1 cellular context compared by ENCODE assay signal in the genomic region with DNA sequence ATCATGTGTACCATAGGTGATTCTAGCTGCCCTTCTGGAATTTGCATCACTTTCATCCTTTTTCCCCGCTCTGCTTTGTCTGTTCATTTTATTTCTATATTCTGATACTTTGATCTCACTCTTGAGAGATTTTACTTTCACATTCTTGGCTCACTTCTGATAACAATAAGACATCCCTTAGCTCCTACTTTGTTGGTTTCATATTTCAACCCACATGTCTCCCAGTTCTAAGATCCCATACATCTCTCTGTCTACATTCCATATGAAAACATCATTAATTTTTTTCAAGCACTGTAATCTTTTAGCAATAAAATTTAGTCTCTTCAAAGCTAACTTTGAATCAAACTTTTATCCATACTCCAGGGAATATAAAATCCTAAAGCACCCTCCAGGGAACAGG.
TF ChIP-seq lines count a peak whose summit lies in the region.

No MANE protein-coding gene starts in this region.

TF ChIP-seq in IMR-90, 13 proteins besides CTCF, POLR2A, EP300 and RAD21 (continued from another document):
- TF ChIP-seq CHD1 (IDR thresholded peaks at IDR 0.05; ENCODE audit: low read depth, low read length) (no peak), CEBPB (IDR thresholded peaks at IDR 0.05; ENCODE audit: low read depth, low read length) (no peak), MXI1 (IDR thresholded peaks at IDR 0.05; ENCODE audit: borderline replicate concordance, low read depth, low read length) (no peak), RCOR1 (IDR thresholded peaks at IDR 0.05; ENCODE audit: insufficient replicate concordance, low read length) (no peak), MAFK (IDR thresholded peaks at IDR 0.05; ENCODE audit: low read depth, low read length) (no peak), BHLHE40 (IDR thresholded peaks at IDR 0.05; ENCODE audit: low read depth, low read length) (no peak)
- TF ChIP-seq, protein P1, sequence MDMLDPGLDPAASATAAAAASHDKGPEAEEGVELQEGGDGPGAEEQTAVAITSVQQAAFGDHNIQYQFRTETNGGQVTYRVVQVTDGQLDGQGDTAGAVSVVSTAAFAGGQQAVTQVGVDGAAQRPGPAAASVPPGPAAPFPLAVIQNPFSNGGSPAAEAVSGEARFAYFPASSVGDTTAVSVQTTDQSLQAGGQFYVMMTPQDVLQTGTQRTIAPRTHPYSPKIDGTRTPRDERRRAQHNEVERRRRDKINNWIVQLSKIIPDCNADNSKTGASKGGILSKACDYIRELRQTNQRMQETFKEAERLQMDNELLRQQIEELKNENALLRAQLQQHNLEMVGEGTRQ (IDR thresholded peaks at IDR 0.05; ENCODE audit: low read depth, low read length), result no peak
- TF ChIP-seq, protein P2, sequence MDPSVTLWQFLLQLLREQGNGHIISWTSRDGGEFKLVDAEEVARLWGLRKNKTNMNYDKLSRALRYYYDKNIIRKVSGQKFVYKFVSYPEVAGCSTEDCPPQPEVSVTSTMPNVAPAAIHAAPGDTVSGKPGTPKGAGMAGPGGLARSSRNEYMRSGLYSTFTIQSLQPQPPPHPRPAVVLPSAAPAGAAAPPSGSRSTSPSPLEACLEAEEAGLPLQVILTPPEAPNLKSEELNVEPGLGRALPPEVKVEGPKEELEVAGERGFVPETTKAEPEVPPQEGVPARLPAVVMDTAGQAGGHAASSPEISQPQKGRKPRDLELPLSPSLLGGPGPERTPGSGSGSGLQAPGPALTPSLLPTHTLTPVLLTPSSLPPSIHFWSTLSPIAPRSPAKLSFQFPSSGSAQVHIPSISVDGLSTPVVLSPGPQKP (IDR thresholded peaks at IDR 0.05; ENCODE audit: borderline replicate concordance, low read depth, low read length), result no peak
TF ChIP-seq in IMR-90: peak in this region for 0.
